Comparison of ENCODE assay signal across 11 cellular contexts in genomic region chr22:39405346-39406085, GRCh38. TPM values are rescaled to one million over a fixed set of nuclear protein-coding genes. Genes with fewer than 3 reads are reported as not detected.
DNase-seq lines count a peak whose midpoint lies in the region; ATAC-seq and TF ChIP-seq lines count a peak whose summit lies in the region.
"Had no signal": no experiment of that assay in that cellular context is flagged by ENCODE, and none has a peak within 500 bp of the region (broad histone marks: within the 10 kb centered on the region; RNA-seq: fewer than 3 reads in every experiment).

No MANE protein-coding gene starts in this region.

- no peaks in the 10 kb centered on the region for H3K27me3 Mint-ChIP-seq in CD4-positive, alpha-beta T cell

- peak; percentile 93 for ATAC-seq in CD4-positive, alpha-beta T cell (ENCODE audit: poor library complexity)
- ATAC-seq: left lobe of liver, Panc1 had no signal

- H3K9me3 Mint-ChIP-seq in CD4-positive, alpha-beta T cell = no peaks in the 10 kb centered on the region

- H3K4me1 ChIP-seq in colonic mucosa = peaks cover 1% of the 10 kb centered on the region

- no peak overlapping the region for H3K27ac ChIP-seq in CD4-positive, alpha-beta T cell (ENCODE audit: low read depth, low read length)
- no peak overlapping the region for H3K27ac ChIP-seq in colonic mucosa

- POLR2A ChIA-PET in CD4-positive, alpha-beta T cell (lab: Charles Lee) = interaction anchor here (0.9 to 2.2 kb wide), 2 partner anchors 8 to 10 kb away, joined by 3 to 10 read pairs; no protein-coding TSS in a partner anchor

- CTCF ChIA-PET in CD4-positive, alpha-beta T cell (lab: Charles Lee) = interaction anchor here (1.2 kb wide), 1 partner anchor 62 kb away, joined by 3 read pairs; no protein-coding TSS in a partner anchor

- H3K9ac ChIP-seq in colonic mucosa (ENCODE audit: low read depth in 2 of 2, low read length in 2 of 2) = no peak overlapping the region

- intact Hi-C loops in CD4-positive, alpha-beta T cell (cut with DNase I, micrococcal nuclease) = loop anchor here in 1 of 2 experiments (10.0 kb wide), 1 partner anchor 639 kb away; no protein-coding TSS in a partner anchor
- intact Hi-C loops in colonic mucosa (cut with DNase I) = no loop called here

- H3K27ac Mint-ChIP-seq in CD4-positive, alpha-beta T cell = no peak overlapping the region

- no peaks in the 10 kb centered on the region for H3K36me3 ChIP-seq in colonic mucosa

- no peak overlapping the region for H3K4me3 ChIP-seq in colonic mucosa

- no peak for TF ChIP-seq CTCF in CD4-positive, alpha-beta T cell (IDR thresholded peaks at IDR 0.05)
- no peak for TF ChIP-seq CTCF in colonic mucosa (IDR thresholded peaks at IDR 0.05)

- H3K27me3 ChIP-seq in CD4-positive, alpha-beta T cell (ENCODE audit: control insufficient read depth, insufficient read depth, low read length) = no peaks in the 10 kb centered on the region
- no peaks in the 10 kb centered on the region for H3K27me3 ChIP-seq in colonic mucosa

- H3K9me3 ChIP-seq in CD4-positive, alpha-beta T cell (ENCODE audit: control insufficient read depth, low read length) = no peaks in the 10 kb centered on the region
- no peaks in the 10 kb centered on the region for H3K9me3 ChIP-seq in colonic mucosa

- peak overlapping the region; percentile 9 for H3K4me3 Mint-ChIP-seq in CD4-positive, alpha-beta T cell

- H3K4me1 Mint-ChIP-seq in CD4-positive, alpha-beta T cell (ENCODE audit: low read depth) = peaks cover 70% of the 10 kb centered on the region

- peak in 1 of 10 experiments; percentile 11 for DNase-seq in CD4-positive, alpha-beta T cell
- DNase-seq in amniotic epithelial cell (ENCODE audit: low read depth) = peak; percentile 75
- DNase-seq in hypothalamus (lab: John Stamatoyannopoulos, UW) = peak in 39 of 51 donors; percentile 18 to 91 (median 41)
- peak; percentile 30 for DNase-seq in stimulated activated CD4-positive, alpha-beta T cell treated with anti-CD3 and anti-CD28 coated beads, Interleukin-12 subunit alpha, Interleukin-12 subunit beta, amount 100 ng/mL, for 4 hours
- no peak for DNase-seq in activated effector memory CD4-positive, alpha-beta T cell treated with Interleukin-2 at 50 U/mL for 16 hours
- no peak for DNase-seq in COLO829 (ENCODE audit: low spot score)
- DNase-seq in colonic mucosa = no peak
- no peak for DNase-seq in NK-92 (lab: John Stamatoyannopoulos, UW; ENCODE audit: unreplicated experiment)
- DNase-seq: GF-D8 had no signal

- peaks cover 31% of the 10 kb centered on the region for H3K36me3 Mint-ChIP-seq in CD4-positive, alpha-beta T cell (ENCODE audit: low read depth)

RNA-seq across cellular contexts. Expression of gene TAB1, which starts 5.9 kb away (rescaled TPM):
- total RNA-seq in CD4-positive, alpha-beta T cell = 10 to 100 TPM; 19.8 to 20.1 TPM
- 10 to 100 TPM; 16.1 to 31.3 TPM for total RNA-seq in colonic mucosa

RNA-seq across cellular contexts. Expression of gene MGAT3, which starts 51.3 kb away (rescaled TPM):
- total RNA-seq in CD4-positive, alpha-beta T cell = under 1 TPM in 1 of 2 experiments, not detected in 1; 0.17 TPM
- total RNA-seq in colonic mucosa = 10 to 100 TPM in 1 of 2 donors, 1 to 10 TPM in 1; 8.9 to 19.1 TPM

RNA-seq across cellular contexts. Expression of gene SYNGR1, which starts 55.7 kb away (rescaled TPM):
- total RNA-seq in CD4-positive, alpha-beta T cell = under 1 TPM; 0.44 to 0.59 TPM
- 1 to 10 TPM; 1.8 to 4.3 TPM for total RNA-seq in colonic mucosa

Comparison
In these comparisons a context has a peak if more than half of its experiments do, and no peak if none do; other contexts are left out.
1. DNase-seq: peak in amniotic epithelial cell (single experiment), hypothalamus (39 of 51) and stimulated activated CD4-positive, alpha-beta T cell treated with anti-CD3 and anti-CD28 coated beads, Interleukin-12 subunit alpha, Interleukin-12 subunit beta, amount 100 ng/mL, for 4 hours (single experiment); none in activated effector memory CD4-positive, alpha-beta T cell treated with Interleukin-2 at 50 U/mL for 16 hours (single experiment), COLO829 (single experiment), colonic mucosa (single experiment) and NK-92 (single experiment).
2. RNA of gene MGAT3, which starts 51.3 kb away (total RNA-seq): 8.9 to 19.1 TPM in colonic mucosa; 0.17 TPM in CD4-positive, alpha-beta T cell; every median in the first group is over 4 times any median in the second.